Comparison of ENCODE assay signal across 12 cellular contexts in the genomic region with DNA sequence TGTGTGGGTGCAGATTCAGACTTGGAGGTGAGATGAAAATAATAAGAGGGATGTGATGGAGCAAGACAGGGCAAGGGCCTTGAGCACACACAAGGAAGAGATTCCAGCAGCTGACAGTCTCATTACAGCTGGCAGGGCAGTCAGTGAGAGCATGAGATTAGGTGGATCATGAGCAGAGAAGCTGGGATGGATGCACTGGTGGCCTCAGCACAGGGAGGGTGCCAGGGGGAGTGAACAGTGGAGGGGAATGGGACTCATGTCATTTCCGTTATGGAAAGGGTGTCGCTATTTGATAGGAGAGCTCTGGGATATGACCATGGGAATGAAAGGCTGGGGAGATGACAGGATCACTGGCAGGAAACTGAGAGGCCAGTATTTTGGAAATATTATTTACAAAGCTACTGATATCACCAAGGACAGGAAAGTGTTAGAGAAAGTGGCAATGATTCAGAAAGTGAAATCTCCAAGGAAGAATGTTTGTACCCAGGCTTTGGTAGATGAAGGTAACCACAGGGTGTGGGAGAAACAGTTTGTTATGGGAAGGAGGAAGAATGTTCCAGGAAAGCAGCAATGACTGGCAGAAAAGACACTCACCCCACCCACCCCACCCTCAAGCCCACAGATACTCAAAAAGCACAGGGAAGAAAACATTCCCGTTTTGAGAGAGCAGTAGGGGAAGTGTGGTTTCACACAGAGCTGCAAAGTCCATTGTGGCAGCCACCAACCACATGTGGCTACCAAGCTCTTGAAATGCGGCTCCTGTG.
A peak's percentile ranks its signal among the peaks of the same experiment; 100 is the strongest.
DNase-seq lines count a peak whose midpoint lies in the region; ATAC-seq and TF ChIP-seq lines count a peak whose summit lies in the region.
"Had no signal": no experiment of that assay in that cellular context is flagged by ENCODE, and none has a peak within 500 bp of the region (broad histone marks: within the 10 kb centered on the region; RNA-seq: fewer than 3 reads in every experiment).

No MANE protein-coding gene starts in this region.

- H2BK120ac ChIP-seq in trophoblast cell (ENCODE audit: insufficient read depth, low read length, poor library complexity): no peak overlapping the region

- H3K4me3 ChIP-seq in trophoblast cell (ENCODE audit: low read depth, low read length): no peak overlapping the region

- H3K4me3 Mint-ChIP-seq in natural killer cell: no peak overlapping the region

- no peak overlapping the region for H3K14ac ChIP-seq in trophoblast cell (ENCODE audit: low read length)

- no peaks in the 10 kb centered on the region for H3K27me3 Mint-ChIP-seq in natural killer cell (ENCODE audit: low read depth in 2 of 2)

- TF ChIP-seq CTCF in natural killer cell (IDR thresholded peaks at IDR 0.05): no peak

- H3K79me1 ChIP-seq in trophoblast cell (ENCODE audit: low read length): no peaks in the 10 kb centered on the region

- H2AFZ ChIP-seq in trophoblast cell (ENCODE audit: insufficient read depth, low read length, poor library complexity): no peak overlapping the region

- whole genome bisulfite sequencing in trophoblast cell (ENCODE audit: extremely low coverage, insufficient coverage, insufficient read length): no CpG with 5 or more reads among the region's 4 CpGs

- H3K27ac Mint-ChIP-seq in natural killer cell: peak overlapping the region; percentile 22 to 46

- no peak overlapping the region for H3K18ac ChIP-seq in trophoblast cell (ENCODE audit: low read length)

- no peak overlapping the region for H4K12ac ChIP-seq in trophoblast cell (ENCODE audit: low read depth, low read length)

- peaks cover 24 to 31% of the 10 kb centered on the region in 2 donors for H3K4me1 Mint-ChIP-seq in natural killer cell

- H3K4me1 ChIP-seq in trophoblast cell (ENCODE audit: control insufficient read depth in 1 of 2, insufficient read depth in 2 of 2, low read length in 2 of 2): peaks cover 2 to 5% of the 10 kb centered on the region in 2 experiments

- no peak overlapping the region for H3K9ac ChIP-seq in trophoblast cell (ENCODE audit: low read length)

- no peaks in the 10 kb centered on the region for H3K9me3 Mint-ChIP-seq in natural killer cell

- H2AK5ac ChIP-seq in trophoblast cell (ENCODE audit: low read length): no peak overlapping the region

- no peak overlapping the region for H3K27ac ChIP-seq in trophoblast cell (ENCODE audit: low read depth, low read length)

- H4K91ac ChIP-seq in trophoblast cell (ENCODE audit: low read depth, low read length): no peak overlapping the region

- H3K9me3 ChIP-seq in trophoblast cell (ENCODE audit: insufficient read depth, low read depth, low read length): no peaks in the 10 kb centered on the region

- no peak overlapping the region for H2BK12ac ChIP-seq in trophoblast cell (ENCODE audit: low read length)

- no peaks in the 10 kb centered on the region for H3K36me3 Mint-ChIP-seq in natural killer cell

- no peak for ATAC-seq in natural killer cell
- ATAC-seq in HG03469 (IDR thresholded peaks at IDR 0.05; ENCODE audit: unreplicated experiment): no peak

- H3K27me3 ChIP-seq in trophoblast cell (ENCODE audit: insufficient read depth, low read length): no peaks in the 10 kb centered on the region

- no peak overlapping the region for H3K23ac ChIP-seq in trophoblast cell (ENCODE audit: low read length)

- no peak overlapping the region for H3K4ac ChIP-seq in trophoblast cell (ENCODE audit: low read depth, low read length)

- DNase-seq in NCI-H82 (lab: John Stamatoyannopoulos, UW): peak; percentile 19
- DNase-seq in NCI-H82 treated with DMSO at 0.1 percent for 48 hours (lab: John Stamatoyannopoulos, UW; ENCODE audit: unreplicated experiment): no peak
- peak; percentile 9 for DNase-seq in NCI-H226
- DNase-seq in dermis blood vessel endothelial cell: peak; percentile 11
- DNase-seq in natural killer cell: no peak
- DNase-seq in trophoblast cell: no peak
- DNase-seq in stimulated activated CD4-positive, alpha-beta T cell treated with anti-CD3 and anti-CD28 coated beads, Interleukin-15, amount 100 ng/mL, for 24 hours: no peak
- DNase-seq: 8988T; activated effector memory CD4-positive, alpha-beta T cell treated with Interleukin-2 at 50 U/mL for 16 hours; islet precursor cell; T1000 had no signal

- no peaks in the 10 kb centered on the region for H3K36me3 ChIP-seq in trophoblast cell (ENCODE audit: control insufficient read depth in 1 of 2, insufficient read depth in 2 of 2, low read length in 2 of 2)

- no peak overlapping the region for H2BK5ac ChIP-seq in trophoblast cell (ENCODE audit: low read depth, low read length, poor library complexity)

- no peaks in the 10 kb centered on the region for H3K79me2 ChIP-seq in trophoblast cell (ENCODE audit: control insufficient read depth, insufficient read depth, low read length, poor library complexity)

- H3K4me2 ChIP-seq in trophoblast cell (ENCODE audit: low read length): no peak overlapping the region

- H4K8ac ChIP-seq in trophoblast cell (ENCODE audit: low read depth, low read length): no peak overlapping the region

- intact Hi-C loops in natural killer cell (cut with micrococcal nuclease): no loop called here

Comparison
In these comparisons a context has a peak if more than half of its experiments do, and no peak if none do; other contexts are left out.
1. DNase-seq: peak in NCI-H82 (single experiment), NCI-H226 (single experiment) and dermis blood vessel endothelial cell (single experiment); none in NCI-H82 treated with DMSO at 0.1 percent for 48 hours (single experiment), natural killer cell (single experiment), trophoblast cell (0 of 2) and stimulated activated CD4-positive, alpha-beta T cell treated with anti-CD3 and anti-CD28 coated beads, Interleukin-15, amount 100 ng/mL, for 24 hours (single experiment).